In genomic region chrX:11196476-11196875, GRCh38 we compare ENCODE assay signal across 21 cellular contexts.
"Had no signal": no experiment of that assay in that cellular context is flagged by ENCODE, and none has a peak within 500 bp of the region (broad histone marks: within the 10 kb centered on the region; RNA-seq: fewer than 3 reads in every experiment).

No MANE protein-coding gene starts in this region.

- H3K27me3 ChIP-seq: cardiac muscle cell, SJSA1 had no signal

- H3K27ac ChIP-seq: cardiac muscle cell, SJSA1 had no signal

- DNase-seq: activated B cell treated with CpG ODN at 0.5 μM for 24 hours; activated CD4-positive, alpha-beta memory T cell treated with anti-CD3 and anti-CD28 coated beads, Interleukin-2, amount 10 ng/mL, durations not matched to agents 7 days and 5 days; activated CD4-positive, alpha-beta T cell treated with anti-CD3 and anti-CD28 coated beads for 36 hours; activated CD4-positive, alpha-beta T cell treated with anti-CD3 and anti-CD28 coated beads, Interleukin-2, amount 50 U/mL, for 1 hour; activated naive CD4-positive, alpha-beta T cell treated with anti-CD3 and anti-CD28 coated beads, Interleukin-2, amount 50 U/mL, for 16 hours; activated naive CD8-positive, alpha-beta T cell treated with anti-CD3 and anti-CD28 coated beads, Interleukin-2, amount 10 ng/mL, durations not matched to agents 7 days and 5 days; aorta; Karpas-422; MM.1S; NCI-H1105; NCI-H1436 treated with DMSO at 0.1 percent for 48 hours; NCI-H187; NCI-H2081; NCI-H446; NCI-H524; PC-3; SHP77; T-helper 17 cell; T-helper 9 cell had no signal

- H3K36me3 ChIP-seq: cardiac muscle cell, SJSA1 had no signal

- H3K4me1 ChIP-seq: SJSA1 had no signal

- H3K9me3 ChIP-seq: SJSA1 had no signal

- H3K4me3 ChIP-seq: cardiac muscle cell, SJSA1 had no signal

- ATAC-seq: activated CD4-positive, alpha-beta T cell treated with anti-CD3 and anti-CD28 coated beads for 36 hours; PC-3; T-helper 17 cell had no signal
